Comparison of ENCODE assay signal across 21 cellular contexts in genomic region chr7:16564023-16564380, GRCh38. TPM values are rescaled to one million over a fixed set of nuclear protein-coding genes. Genes with fewer than 3 reads are reported as not detected.
DNase-seq lines count a peak whose midpoint lies in the region; ATAC-seq, FAIRE-seq and TF ChIP-seq lines count a peak whose summit lies in the region.
"Had no signal": no experiment of that assay in that cellular context is flagged by ENCODE, and none has a peak within 500 bp of the region (broad histone marks: within the 10 kb centered on the region; RNA-seq: fewer than 3 reads in every experiment).

No MANE protein-coding gene starts in this region.

- 39% methylated on average over 4 of the region's 4 CpGs for WGBS in GM12878 (ENCODE audit: insufficient coverage, insufficient replicate concordance, low lambda C conversion rate, missing lambda C conversion rate)
- WGBS in lower leg skin, 2 donors: 80 to 83% methylated on average over 4 of the region's 4 CpGs

- no peak overlapping the region for H3K4me2 ChIP-seq in GM12878 (ENCODE audit: control insufficient read depth, insufficient read depth)

- no peak overlapping the region; the same call in 1 of the 2 replicates for H2AFZ ChIP-seq in GM12878 (ENCODE audit: control insufficient read depth, low read depth, low read length)

- no peak for TF ChIP-seq CTCF in GM12878 (IDR thresholded peaks at IDR 0.05 in 2 of 3, conservative IDR thresholded peaks at IDR 0.05 in 1 of 3; ENCODE audit: control insufficient read depth in 2 of 3, extremely low read depth in 1 of 3, insufficient read depth in 1 of 3, low read depth in 3 of 3, low read length in 3 of 3)
- TF ChIP-seq CTCF in brain microvascular endothelial cell (IDR thresholded peaks at IDR 0.05; ENCODE audit: low read depth, low read length, missing control alignments): no peak
- TF ChIP-seq CTCF in lower leg skin (IDR thresholded peaks at IDR 0.05): no peak

- SMC1A ChIA-PET in GM12878 (lab: Charles Lee; ENCODE audit: uncharacterized antibody, unreplicated experiment): interaction anchor here (0.7 to 2.1 kb wide), 10 partner anchors 12 to 1039 kb away, joined by 3 to 22 read pairs (median 3); no protein-coding TSS in a partner anchor

- TF ChIP-seq POLR2A in GM12878 (IDR thresholded peaks at IDR 0.05; ENCODE audit: low read depth, low read length) (no peak), lower leg skin (IDR thresholded peaks at IDR 0.05) (no peak)

- H3K36me3 Mint-ChIP-seq in activated naive CD4-positive, alpha-beta T cell treated with anti-CD3 and anti-CD28 coated beads, Interleukin-2, amount 50 U/mL, for 72 hours: no peaks in the 10 kb centered on the region

- no peaks in the 10 kb centered on the region for H3K36me3 ChIP-seq in GM12878 (ENCODE audit: control insufficient read depth in 2 of 2, insufficient read depth in 2 of 2, low read length in 1 of 2)
- no peaks in the 10 kb centered on the region for H3K36me3 ChIP-seq in brain microvascular endothelial cell (replicated peaks)
- H3K36me3 ChIP-seq: neutrophil, transverse colon had no signal

- in situ Hi-C loops in GM12878 (cut with MboI) (loop anchor here (25.0 kb wide), 1 partner anchor 1252 kb away; no protein-coding TSS in a partner anchor), brain microvascular endothelial cell (cut with HindIII; ENCODE audit: low pct_ligation_motif_present, low sequenced_read_pairs) (no loop called here)

- POLR2A ChIA-PET in GM12878 (lab: Charles Lee): no interaction called here

- no peak for DNase-seq in activated naive CD4-positive, alpha-beta T cell treated with anti-CD3 and anti-CD28 coated beads, Interleukin-2, amount 50 U/mL, for 72 hours (ENCODE audit: low spot score in 2 of 2)
- DNase-seq in activated naive CD4-positive, alpha-beta T cell (lab: John Stamatoyannopoulos, UW): no peak
- DNase-seq in GM12878 (ENCODE audit: low read depth, low spot score): no peak
- no peak for DNase-seq in brain microvascular endothelial cell
- no peak for DNase-seq in SW 1271 (lab: John Stamatoyannopoulos, UW)
- no peak for DNase-seq in lower leg skin (ENCODE audit: low spot score in 2 of 2)
- DNase-seq in retina: no peak
- DNase-seq: activated CD8-positive, alpha-beta memory T cell treated with anti-CD3 and anti-CD28 coated beads, Interleukin-2, amount 50 U/mL, for 48 hours; GDM1; H7; mammary epithelial cell; NCI-H1930; NCI-H510A treated with DMSO at 0.1 percent for 48 hours; stimulated activated CD4-positive, alpha-beta T cell treated with anti-CD3 and anti-CD28 coated beads, Interleukin-2, amount 100 ng/mL, for 48 hours; stimulated activated CD8-positive, alpha-beta memory T cell treated with anti-CD3 and anti-CD28 coated beads, Interleukin-4, amount 100 ng/mL, for 48 hours; transverse colon had no signal

- no peak overlapping the region for H3K9ac ChIP-seq in GM12878 (ENCODE audit: control insufficient read depth, insufficient read depth, low read length)

- H3K27me3 ChIP-seq in GM12878 (replicated peaks in 1 of 2; ENCODE audit: control insufficient read depth in 2 of 2, insufficient read depth in 2 of 2, low read length in 1 of 2) (no peaks in the 10 kb centered on the region; a peak in 1 of 4 replicates), brain microvascular endothelial cell (replicated peaks) (no peaks in the 10 kb centered on the region)
- H3K27me3 ChIP-seq: neutrophil, transverse colon had no signal

- no TSS peak for BruUV-seq in GM12878 (replicated peaks; lab: Mats Ljungman, UMichigan)

- no peak overlapping the region for H3K4me3 ChIP-seq in GM12878
- H3K4me3 ChIP-seq in brain microvascular endothelial cell (ENCODE audit: low read depth, low read length): no peak overlapping the region
- no peak overlapping the region for H3K4me3 ChIP-seq in lower leg skin (ENCODE audit: low read depth, poor library complexity, severe bottlenecking)
- H3K4me3 ChIP-seq: transverse colon had no signal

- no peak for FAIRE-seq in GM12878 (lab: Jason Lieb, UNC)

- ATAC-seq in activated naive CD4-positive, alpha-beta T cell treated with anti-CD3 and anti-CD28 coated beads, Interleukin-2, amount 50 U/mL, for 72 hours: peak; percentile 79 to 82
- ATAC-seq in HG03432 (IDR thresholded peaks at IDR 0.05; ENCODE audit: unreplicated experiment) (peak; percentile 20), GM12878 (peak; percentile 52)

- no peaks in the 10 kb centered on the region for H3K9me3 ChIP-seq in GM12878 (replicated peaks; ENCODE audit: control insufficient read depth, insufficient read depth, low read length)
- H3K9me3 ChIP-seq: neutrophil, transverse colon had no signal

- peak overlapping the region; percentile 24 to 87 for H3K27ac Mint-ChIP-seq in activated naive CD4-positive, alpha-beta T cell treated with anti-CD3 and anti-CD28 coated beads, Interleukin-2, amount 50 U/mL, for 72 hours

- no peaks in the 10 kb centered on the region for H4K20me1 ChIP-seq in GM12878 (ENCODE audit: control insufficient read depth, insufficient read depth)

- H3K27ac ChIP-seq in GM12878 (ENCODE audit: control insufficient read depth, insufficient read depth) (no peak overlapping the region), brain microvascular endothelial cell (no peak overlapping the region)
- H3K27ac ChIP-seq: neutrophil, transverse colon, VCaP had no signal

- H3K79me2 ChIP-seq in GM12878 (ENCODE audit: control insufficient read depth, insufficient read depth, low read length): no peaks in the 10 kb centered on the region

- RAD21 ChIA-PET in GM12878 (lab: Charles Lee; ENCODE audit: unreplicated experiment): interaction anchor here (0.7 to 2.2 kb wide), 9 partner anchors 11 to 1847 kb away, joined by 3 to 23 read pairs (median 6); no protein-coding TSS in a partner anchor

- TF ChIP-seq RAD21 in GM12878 (IDR thresholded peaks at IDR 0.05; ENCODE audit: insufficient read depth, low read depth, low read length): no peak

- TF ChIP-seq EP300 in GM12878 (IDR thresholded peaks at IDR 0.05; ENCODE audit: borderline replicate concordance in 1 of 2, control insufficient read depth in 1 of 2, low read depth in 2 of 2, low read length in 2 of 2): no peak

- H3K9me3 Mint-ChIP-seq in activated naive CD4-positive, alpha-beta T cell treated with anti-CD3 and anti-CD28 coated beads, Interleukin-2, amount 50 U/mL, for 72 hours: no peaks in the 10 kb centered on the region

- H3K4me1 ChIP-seq in GM12878 (ENCODE audit: control insufficient read depth, insufficient read depth, low read length): no peaks in the 10 kb centered on the region

- intact Hi-C loops in GM12878 (cut with micrococcal nuclease; ENCODE audit: unreplicated experiment): loop anchor here (2.0 kb wide), 1 partner anchor 131 kb away; no protein-coding TSS in a partner anchor
- intact Hi-C loops in lower leg skin (cut with DNase I; ENCODE audit: low total_unique reads): loop anchor here (10.0 kb wide), 1 partner anchor 129 kb away; no protein-coding TSS in a partner anchor

- CTCF ChIA-PET in GM12878 (lab: Yijun Ruan, JAX): interaction anchor here (0.6 to 4.8 kb wide), 27 partner anchors 12 to 1864 kb away, joined by 3 to 81 read pairs (median 4); no protein-coding TSS in a partner anchor

TF ChIP-seq in GM12878, 131 proteins besides CTCF, POLR2A, EP300 and RAD21:
- TF ChIP-seq KDM1A (IDR thresholded peaks at IDR 0.05; ENCODE audit: borderline replicate concordance): no peak
- no peak for TF ChIP-seq SMAD5 (IDR thresholded peaks at IDR 0.05; ENCODE audit: low read depth)
- no peak for TF ChIP-seq HDAC2 (IDR thresholded peaks at IDR 0.05)

RNA-seq across cellular contexts. Expression of gene LRRC72, which starts 37.4 kb away (rescaled TPM):
- total RNA-seq in activated naive CD4-positive, alpha-beta T cell treated with anti-CD3 and anti-CD28 coated beads, Interleukin-2, amount 50 U/mL, for 72 hours: not detected
- total RNA-seq in GM12878 (2013; cell fraction: nucleolus; rRNA removed): not detected in 2 replicates
- total RNA-seq in GM12878 (2014; rRNA removed) (not detected in 2 replicates), GM12878 (2014; rRNA removed; fragmentation: Illumina TruSeq; extraction: Trizol) (not detected in 2 replicates), GM12878 (2021) (not detected in 2 replicates), lower leg skin (not detected)
- not detected for polyA plus RNA-seq in GM12878 (2011; ENCODE audit: low read depth)
- polyA plus RNA-seq in GM12878 (2011; rRNA removed) (not detected in 2 replicates), GM12878 (2014; fragmentation: Illumina TruSeq; extraction: Trizol) (not detected in 2 replicates), GM12878 (2014; fragmentation: Nextera tagmentation; extraction: Ambion mirVana) (not detected), GM12878 (2014; rRNA removed) (not detected in 2 replicates), GM12878 (2016; fragmentation: Nextera tagmentation; extraction: Ambion mirVana) (not detected)
- polyA plus RNA-seq in GM12878 (2011; cell fraction: cytosol; rRNA removed): not detected in 2 replicates
- not detected in 2 replicates for polyA plus RNA-seq in GM12878 (2011; cell fraction: nucleus; rRNA removed)
- not detected in 2 replicates for polyA plus RNA-seq in GM12878 (2012)
- not detected in 2 replicates for polyA minus RNA-seq in GM12878 (2011; rRNA and poly(A)+ RNA removed)
- not detected in 2 replicates for polyA minus RNA-seq in GM12878 (2011; cell fraction: cytosol; rRNA and poly(A)+ RNA removed)
- polyA minus RNA-seq in GM12878 (2011; cell fraction: nucleus; rRNA and poly(A)+ RNA removed): not detected in 2 replicates
- total RNA-seq: cerebellum, H7, mammary epithelial cell, MCF 10A, transverse colon had no signal
- polyA plus RNA-seq: mammary epithelial cell had no signal

Comparison
In these comparisons a context has a peak if more than half of its experiments do, and no peak if none do; other contexts are left out.
1. ATAC-seq: peak in every context shown above with its lines; median percentile 80 in activated naive CD4-positive, alpha-beta T cell treated with anti-CD3 and anti-CD28 coated beads, Interleukin-2, amount 50 U/mL, for 72 hours; 52 in GM12878; 20 in HG03432.